Comparison of ENCODE assay signal across 1 cellular context in the genomic region with DNA sequence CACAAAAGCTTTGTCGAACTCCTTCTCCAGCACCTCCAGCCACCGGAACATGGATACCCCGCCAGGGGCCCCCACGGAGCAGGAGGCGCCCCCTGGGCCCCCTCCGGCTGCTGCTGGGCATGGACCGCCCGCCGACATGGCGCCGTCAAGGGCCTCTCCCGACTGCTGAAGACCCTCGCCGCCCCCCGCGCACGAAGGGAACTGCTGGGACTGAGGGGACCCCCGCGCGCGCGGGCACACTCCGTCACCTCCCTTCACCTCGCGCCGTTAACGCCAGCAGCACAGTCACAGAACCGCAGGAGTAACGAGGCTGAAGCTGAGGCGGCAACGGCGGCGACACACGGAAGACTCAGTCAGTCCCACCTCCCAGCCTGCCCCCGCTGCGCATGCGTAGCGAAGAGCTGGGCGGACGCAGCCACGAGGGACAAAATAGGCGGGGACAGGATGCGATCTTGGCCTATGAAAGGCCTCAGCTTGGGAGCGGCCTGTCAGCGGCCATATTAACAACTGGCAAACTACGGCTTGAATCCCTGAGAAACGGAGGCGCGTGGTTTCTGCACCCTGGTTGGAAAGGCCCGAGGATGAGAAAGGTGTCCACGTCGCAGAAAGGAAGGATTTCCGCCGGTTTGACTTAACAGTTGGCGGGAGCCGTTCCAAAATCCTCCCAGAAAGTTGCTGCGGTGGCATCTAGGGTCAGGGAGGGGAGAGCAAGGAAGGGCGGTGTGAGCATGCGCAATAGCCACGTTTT.
TF ChIP-seq lines count a peak whose summit lies in the region.

A gene (minus strand): TSS at position 361 of the 748 bp plus-strand sequence. CDS start 223 bp downstream, at position 138.

TF ChIP-seq in HepG2, 621 proteins besides CTCF, POLR2A, EP300 and RAD21 (continued from another document and continues in another):
- TF ChIP-seq TBP (CRISPR knock-in tag; IDR thresholded peaks at IDR 0.05) (peak; percentile 77; the same call in 1 of the 2 replicates), ZBTB3 (CRISPR knock-in tag; IDR thresholded peaks at IDR 0.05; ENCODE audit: borderline replicate concordance, low read depth) (peak; percentile 42), RBAK (CRISPR knock-in tag; IDR thresholded peaks at IDR 0.05) (peak; percentile 71; the same call in 1 of the 2 replicates), PCBP1 (IDR thresholded peaks at IDR 0.05; ENCODE audit: borderline replicate concordance, low read depth, low read length) (0 out of 2 replicates have a peak, but pooled peaks have one; percentile 60), BORCS8-MEF2B (CRISPR knock-in tag; IDR thresholded peaks at IDR 0.05) (peak; percentile 98), STAT5B (CRISPR knock-in tag; IDR thresholded peaks at IDR 0.05) (peak; percentile 52; the same call in 1 of the 2 replicates), FOXM1 (CRISPR knock-in tag; IDR thresholded peaks at IDR 0.05) (peak; percentile 80), SP5 (CRISPR knock-in tag; IDR thresholded peaks at IDR 0.05; ENCODE audit: borderline replicate concordance, low read depth) (0 out of 2 replicates have a peak, but pooled peaks have one; percentile 67), KDM5B (CRISPR knock-in tag; IDR thresholded peaks at IDR 0.05; ENCODE audit: borderline replicate concordance) (peak; percentile 99), SKI (IDR thresholded peaks at IDR 0.05; ENCODE audit: partially characterized antibody) (peak; percentile 77), GTF2F1 (IDR thresholded peaks at IDR 0.05; ENCODE audit: low read length) (0 out of 2 replicates have a peak, but pooled peaks have one; percentile 15), ARNT2 (CRISPR knock-in tag; IDR thresholded peaks at IDR 0.05; ENCODE audit: low read depth) (peak; percentile 98), SMC3 (IDR thresholded peaks at IDR 0.05; ENCODE audit: low read length) (no peak; the same call in 1 of the 2 replicates), ZSCAN12 (CRISPR knock-in tag; IDR thresholded peaks at IDR 0.05) (peak; percentile 93), HES4 (CRISPR knock-in tag; IDR thresholded peaks at IDR 0.05; ENCODE audit: borderline replicate concordance) (peak; percentile 98), NFE2L2 (IDR thresholded peaks at IDR 0.05; ENCODE audit: low read length) (no peak), ZFP1 (CRISPR knock-in tag; IDR thresholded peaks at IDR 0.05) (peak; percentile 74; the same call in 1 of the 2 replicates), KDM3A (CRISPR knock-in tag; IDR thresholded peaks at IDR 0.05; ENCODE audit: low read depth) (peak; percentile 95)
- TF ChIP-seq, protein P1, sequence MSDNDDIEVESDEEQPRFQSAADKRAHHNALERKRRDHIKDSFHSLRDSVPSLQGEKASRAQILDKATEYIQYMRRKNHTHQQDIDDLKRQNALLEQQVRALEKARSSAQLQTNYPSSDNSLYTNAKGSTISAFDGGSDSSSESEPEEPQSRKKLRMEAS (IDR thresholded peaks at IDR 0.05) = peak; percentile 99
- TF ChIP-seq, protein P2, sequence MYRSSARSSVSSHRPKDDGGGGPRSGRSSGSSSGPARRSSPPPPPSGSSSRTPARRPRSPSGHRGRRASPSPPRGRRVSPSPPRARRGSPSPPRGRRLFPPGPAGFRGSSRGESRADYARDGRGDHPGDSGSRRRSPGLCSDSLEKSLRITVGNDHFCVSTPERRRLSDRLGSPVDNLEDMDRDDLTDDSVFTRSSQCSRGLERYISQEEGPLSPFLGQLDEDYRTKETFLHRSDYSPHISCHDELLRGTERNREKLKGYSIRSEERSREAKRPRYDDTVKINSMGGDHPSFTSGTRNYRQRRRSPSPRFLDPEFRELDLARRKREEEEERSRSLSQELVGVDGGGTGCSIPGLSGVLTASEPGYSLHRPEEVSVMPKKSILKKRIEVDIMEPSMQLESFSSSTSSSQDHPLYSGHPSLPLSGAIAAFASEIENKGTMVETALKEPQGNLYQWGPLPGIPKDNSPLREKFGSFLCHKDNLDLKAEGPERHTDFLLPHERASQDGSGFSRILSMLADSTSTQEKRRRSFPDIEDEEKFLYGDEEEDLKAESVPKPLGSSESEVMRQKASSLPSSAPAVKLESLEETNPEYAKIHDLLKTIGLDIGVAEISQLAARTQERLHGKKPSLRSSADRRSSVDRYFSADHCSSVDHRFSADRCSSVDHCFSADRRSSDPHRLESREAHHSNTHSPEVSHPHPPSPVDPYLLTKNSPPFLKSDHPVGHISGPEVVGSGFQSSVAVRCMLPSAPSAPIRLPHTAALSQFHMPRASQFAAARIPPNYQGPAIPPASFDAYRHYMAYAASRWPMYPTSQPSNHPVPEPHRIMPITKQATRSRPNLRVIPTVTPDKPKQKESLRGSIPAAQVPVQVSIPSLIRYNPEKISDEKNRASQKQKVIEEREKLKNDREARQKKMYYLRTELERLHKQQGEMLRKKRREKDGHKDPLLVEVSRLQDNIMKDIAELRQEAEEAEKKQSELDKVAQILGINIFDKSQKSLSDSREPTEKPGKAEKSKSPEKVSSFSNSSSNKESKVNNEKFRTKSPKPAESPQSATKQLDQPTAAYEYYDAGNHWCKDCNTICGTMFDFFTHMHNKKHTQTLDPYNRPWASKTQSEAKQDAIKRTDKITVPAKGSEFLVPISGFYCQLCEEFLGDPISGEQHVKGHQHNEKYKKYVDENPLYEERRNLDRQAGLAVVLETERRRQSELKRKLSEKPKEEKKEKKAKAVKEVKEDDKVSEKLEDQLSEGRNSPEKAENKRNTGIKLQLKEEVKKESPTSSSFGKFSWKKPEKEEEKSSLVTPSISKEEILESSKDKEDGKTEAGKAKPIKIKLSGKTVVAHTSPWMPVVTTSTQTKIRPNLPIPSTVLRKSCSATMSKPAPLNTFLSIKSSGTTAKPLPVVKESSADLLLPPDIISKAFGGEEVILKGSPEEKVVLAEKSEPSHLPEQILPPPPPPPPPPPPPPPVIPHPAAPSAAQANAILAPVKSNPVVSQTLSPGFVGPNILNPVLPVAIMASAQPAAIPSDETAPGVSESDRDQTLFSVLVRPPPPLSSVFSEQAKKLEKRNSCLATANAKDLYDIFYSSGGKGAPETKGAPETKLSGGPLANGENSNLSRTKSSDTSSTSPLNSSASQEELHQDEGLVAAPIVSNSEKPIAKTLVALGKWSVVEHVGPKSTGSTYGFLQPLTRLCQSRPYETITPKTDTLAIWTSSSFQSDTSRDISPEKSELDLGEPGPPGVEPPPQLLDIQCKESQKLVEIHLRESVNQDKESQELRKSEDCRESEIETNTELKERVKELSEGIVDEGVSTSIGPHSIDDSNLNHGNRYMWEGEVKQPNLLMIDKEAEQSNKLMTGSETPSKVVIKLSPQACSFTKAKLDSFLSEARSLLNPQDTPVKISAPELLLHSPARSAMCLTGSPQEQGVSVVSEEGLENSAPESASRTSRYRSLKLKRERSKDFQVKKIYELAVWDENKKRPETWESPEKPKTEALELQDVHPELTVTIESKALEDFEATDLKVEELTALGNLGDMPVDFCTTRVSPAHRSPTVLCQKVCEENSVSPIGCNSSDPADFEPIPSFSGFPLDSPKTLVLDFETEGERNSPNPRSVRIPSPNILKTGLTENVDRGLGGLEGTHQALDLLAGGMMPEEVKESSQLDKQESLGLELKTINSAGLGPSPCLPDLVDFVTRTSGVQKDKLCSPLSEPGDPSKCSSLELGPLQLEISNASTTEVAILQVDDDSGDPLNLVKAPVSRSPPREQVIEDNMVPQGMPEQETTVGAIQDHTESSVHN (CRISPR knock-in tag; IDR thresholded peaks at IDR 0.05) = peak; percentile 96
- TF ChIP-seq, protein P3, sequence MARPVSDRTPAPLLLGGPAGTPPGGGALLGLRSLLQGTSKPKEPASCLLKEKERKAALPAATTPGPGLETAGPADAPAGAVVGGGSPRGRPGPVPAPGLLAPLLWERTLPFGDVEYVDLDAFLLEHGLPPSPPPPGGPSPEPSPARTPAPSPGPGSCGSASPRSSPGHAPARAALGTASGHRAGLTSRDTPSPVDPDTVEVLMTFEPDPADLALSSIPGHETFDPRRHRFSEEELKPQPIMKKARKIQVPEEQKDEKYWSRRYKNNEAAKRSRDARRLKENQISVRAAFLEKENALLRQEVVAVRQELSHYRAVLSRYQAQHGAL (CRISPR knock-in tag; IDR thresholded peaks at IDR 0.05; ENCODE audit: not compliant biosample characterization) = peak; percentile 98
- TF ChIP-seq, protein P4, sequence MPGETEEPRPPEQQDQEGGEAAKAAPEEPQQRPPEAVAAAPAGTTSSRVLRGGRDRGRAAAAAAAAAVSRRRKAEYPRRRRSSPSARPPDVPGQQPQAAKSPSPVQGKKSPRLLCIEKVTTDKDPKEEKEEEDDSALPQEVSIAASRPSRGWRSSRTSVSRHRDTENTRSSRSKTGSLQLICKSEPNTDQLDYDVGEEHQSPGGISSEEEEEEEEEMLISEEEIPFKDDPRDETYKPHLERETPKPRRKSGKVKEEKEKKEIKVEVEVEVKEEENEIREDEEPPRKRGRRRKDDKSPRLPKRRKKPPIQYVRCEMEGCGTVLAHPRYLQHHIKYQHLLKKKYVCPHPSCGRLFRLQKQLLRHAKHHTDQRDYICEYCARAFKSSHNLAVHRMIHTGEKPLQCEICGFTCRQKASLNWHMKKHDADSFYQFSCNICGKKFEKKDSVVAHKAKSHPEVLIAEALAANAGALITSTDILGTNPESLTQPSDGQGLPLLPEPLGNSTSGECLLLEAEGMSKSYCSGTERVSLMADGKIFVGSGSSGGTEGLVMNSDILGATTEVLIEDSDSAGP (CRISPR knock-in tag; IDR thresholded peaks at IDR 0.05; ENCODE audit: borderline replicate concordance) = peak; percentile 96
- TF ChIP-seq, protein P5, sequence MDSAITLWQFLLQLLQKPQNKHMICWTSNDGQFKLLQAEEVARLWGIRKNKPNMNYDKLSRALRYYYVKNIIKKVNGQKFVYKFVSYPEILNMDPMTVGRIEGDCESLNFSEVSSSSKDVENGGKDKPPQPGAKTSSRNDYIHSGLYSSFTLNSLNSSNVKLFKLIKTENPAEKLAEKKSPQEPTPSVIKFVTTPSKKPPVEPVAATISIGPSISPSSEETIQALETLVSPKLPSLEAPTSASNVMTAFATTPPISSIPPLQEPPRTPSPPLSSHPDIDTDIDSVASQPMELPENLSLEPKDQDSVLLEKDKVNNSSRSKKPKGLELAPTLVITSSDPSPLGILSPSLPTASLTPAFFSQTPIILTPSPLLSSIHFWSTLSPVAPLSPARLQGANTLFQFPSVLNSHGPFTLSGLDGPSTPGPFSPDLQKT (CRISPR knock-in tag; IDR thresholded peaks at IDR 0.05; ENCODE audit: borderline replicate concordance) = peak; percentile 72; the same call in 1 of the 2 replicates
- TF ChIP-seq, protein P6, sequence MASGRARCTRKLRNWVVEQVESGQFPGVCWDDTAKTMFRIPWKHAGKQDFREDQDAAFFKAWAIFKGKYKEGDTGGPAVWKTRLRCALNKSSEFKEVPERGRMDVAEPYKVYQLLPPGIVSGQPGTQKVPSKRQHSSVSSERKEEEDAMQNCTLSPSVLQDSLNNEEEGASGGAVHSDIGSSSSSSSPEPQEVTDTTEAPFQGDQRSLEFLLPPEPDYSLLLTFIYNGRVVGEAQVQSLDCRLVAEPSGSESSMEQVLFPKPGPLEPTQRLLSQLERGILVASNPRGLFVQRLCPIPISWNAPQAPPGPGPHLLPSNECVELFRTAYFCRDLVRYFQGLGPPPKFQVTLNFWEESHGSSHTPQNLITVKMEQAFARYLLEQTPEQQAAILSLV (CRISPR knock-in tag; IDR thresholded peaks at IDR 0.05; ENCODE audit: borderline replicate concordance) = peak; percentile 95
- TF ChIP-seq, protein P7, sequence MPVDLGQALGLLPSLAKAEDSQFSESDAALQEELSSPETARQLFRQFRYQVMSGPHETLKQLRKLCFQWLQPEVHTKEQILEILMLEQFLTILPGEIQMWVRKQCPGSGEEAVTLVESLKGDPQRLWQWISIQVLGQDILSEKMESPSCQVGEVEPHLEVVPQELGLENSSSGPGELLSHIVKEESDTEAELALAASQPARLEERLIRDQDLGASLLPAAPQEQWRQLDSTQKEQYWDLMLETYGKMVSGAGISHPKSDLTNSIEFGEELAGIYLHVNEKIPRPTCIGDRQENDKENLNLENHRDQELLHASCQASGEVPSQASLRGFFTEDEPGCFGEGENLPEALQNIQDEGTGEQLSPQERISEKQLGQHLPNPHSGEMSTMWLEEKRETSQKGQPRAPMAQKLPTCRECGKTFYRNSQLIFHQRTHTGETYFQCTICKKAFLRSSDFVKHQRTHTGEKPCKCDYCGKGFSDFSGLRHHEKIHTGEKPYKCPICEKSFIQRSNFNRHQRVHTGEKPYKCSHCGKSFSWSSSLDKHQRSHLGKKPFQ (CRISPR knock-in tag; IDR thresholded peaks at IDR 0.05; ENCODE audit: insufficient replicate concordance) = no peak
- TF ChIP-seq, protein P8, sequence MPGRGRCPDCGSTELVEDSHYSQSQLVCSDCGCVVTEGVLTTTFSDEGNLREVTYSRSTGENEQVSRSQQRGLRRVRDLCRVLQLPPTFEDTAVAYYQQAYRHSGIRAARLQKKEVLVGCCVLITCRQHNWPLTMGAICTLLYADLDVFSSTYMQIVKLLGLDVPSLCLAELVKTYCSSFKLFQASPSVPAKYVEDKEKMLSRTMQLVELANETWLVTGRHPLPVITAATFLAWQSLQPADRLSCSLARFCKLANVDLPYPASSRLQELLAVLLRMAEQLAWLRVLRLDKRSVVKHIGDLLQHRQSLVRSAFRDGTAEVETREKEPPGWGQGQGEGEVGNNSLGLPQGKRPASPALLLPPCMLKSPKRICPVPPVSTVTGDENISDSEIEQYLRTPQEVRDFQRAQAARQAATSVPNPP (CRISPR knock-in tag; IDR thresholded peaks at IDR 0.05) = peak; percentile 94
- TF ChIP-seq, protein P9, sequence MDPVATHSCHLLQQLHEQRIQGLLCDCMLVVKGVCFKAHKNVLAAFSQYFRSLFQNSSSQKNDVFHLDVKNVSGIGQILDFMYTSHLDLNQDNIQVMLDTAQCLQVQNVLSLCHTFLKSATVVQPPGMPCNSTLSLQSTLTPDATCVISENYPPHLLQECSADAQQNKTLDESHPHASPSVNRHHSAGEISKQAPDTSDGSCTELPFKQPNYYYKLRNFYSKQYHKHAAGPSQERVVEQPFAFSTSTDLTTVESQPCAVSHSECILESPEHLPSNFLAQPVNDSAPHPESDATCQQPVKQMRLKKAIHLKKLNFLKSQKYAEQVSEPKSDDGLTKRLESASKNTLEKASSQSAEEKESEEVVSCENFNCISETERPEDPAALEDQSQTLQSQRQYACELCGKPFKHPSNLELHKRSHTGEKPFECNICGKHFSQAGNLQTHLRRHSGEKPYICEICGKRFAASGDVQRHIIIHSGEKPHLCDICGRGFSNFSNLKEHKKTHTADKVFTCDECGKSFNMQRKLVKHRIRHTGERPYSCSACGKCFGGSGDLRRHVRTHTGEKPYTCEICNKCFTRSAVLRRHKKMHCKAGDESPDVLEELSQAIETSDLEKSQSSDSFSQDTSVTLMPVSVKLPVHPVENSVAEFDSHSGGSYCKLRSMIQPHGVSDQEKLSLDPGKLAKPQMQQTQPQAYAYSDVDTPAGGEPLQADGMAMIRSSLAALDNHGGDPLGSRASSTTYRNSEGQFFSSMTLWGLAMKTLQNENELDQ (CRISPR knock-in tag; IDR thresholded peaks at IDR 0.05; ENCODE audit: borderline replicate concordance) = no peak
- TF ChIP-seq, protein P10, sequence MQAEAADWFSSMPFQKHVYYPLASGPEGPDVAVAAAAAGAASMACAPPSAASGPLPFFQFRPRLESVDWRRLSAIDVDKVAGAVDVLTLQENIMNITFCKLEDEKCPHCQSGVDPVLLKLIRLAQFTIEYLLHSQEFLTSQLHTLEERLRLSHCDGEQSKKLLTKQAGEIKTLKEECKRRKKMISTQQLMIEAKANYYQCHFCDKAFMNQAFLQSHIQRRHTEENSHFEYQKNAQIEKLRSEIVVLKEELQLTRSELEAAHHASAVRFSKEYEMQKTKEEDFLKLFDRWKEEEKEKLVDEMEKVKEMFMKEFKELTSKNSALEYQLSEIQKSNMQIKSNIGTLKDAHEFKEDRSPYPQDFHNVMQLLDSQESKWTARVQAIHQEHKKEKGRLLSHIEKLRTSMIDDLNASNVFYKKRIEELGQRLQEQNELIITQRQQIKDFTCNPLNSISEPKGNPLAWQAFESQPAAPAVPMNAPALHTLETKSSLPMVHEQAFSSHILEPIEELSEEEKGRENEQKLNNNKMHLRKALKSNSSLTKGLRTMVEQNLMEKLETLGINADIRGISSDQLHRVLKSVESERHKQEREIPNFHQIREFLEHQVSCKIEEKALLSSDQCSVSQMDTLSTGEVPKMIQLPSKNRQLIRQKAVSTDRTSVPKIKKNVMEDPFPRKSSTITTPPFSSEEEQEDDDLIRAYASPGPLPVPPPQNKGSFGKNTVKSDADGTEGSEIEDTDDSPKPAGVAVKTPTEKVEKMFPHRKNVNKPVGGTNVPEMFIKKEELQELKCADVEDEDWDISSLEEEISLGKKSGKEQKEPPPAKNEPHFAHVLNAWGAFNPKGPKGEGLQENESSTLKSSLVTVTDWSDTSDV (CRISPR knock-in tag; IDR thresholded peaks at IDR 0.05) = peak; percentile 94; the same call in 1 of the 2 replicates
